In the genomic region with DNA sequence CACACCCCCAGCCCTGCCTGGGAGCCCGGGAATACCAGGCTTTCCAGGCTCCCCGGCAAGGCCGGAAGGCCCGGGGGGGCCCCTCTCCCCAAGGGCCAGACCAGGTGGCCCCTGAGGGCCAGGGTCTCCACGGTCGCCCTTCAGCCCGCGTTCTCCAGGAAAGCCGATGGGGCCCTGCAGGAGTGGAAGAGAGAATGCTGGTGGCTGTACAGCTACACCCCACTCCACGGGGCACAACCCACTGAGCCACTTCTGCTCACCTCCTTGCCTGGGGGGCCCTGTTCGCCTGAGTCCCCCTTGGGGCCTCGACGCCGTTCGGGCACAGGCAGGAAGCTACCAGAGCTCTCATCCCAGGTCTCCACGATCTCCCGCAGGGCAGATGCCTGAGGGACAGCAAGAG, we compare ENCODE assay signal across 2 cellular contexts.
TF ChIP-seq lines count a peak whose summit lies in the region.

No MANE protein-coding gene starts in this region.

TF ChIP-seq in GM23338, 12 proteins besides CTCF, POLR2A, EP300 and RAD21:
- TF ChIP-seq ZNF331 (CRISPR knock-in tag; IDR thresholded peaks at IDR 0.05; ENCODE audit: low read depth), result no peak
- no peak for TF ChIP-seq POLR2AphosphoS5 (IDR thresholded peaks at IDR 0.05; ENCODE audit: low read depth)
- TF ChIP-seq CREB1 (CRISPR knock-in tag; IDR thresholded peaks at IDR 0.05; ENCODE audit: low read depth), result no peak

TF ChIP-seq in H1, 55 proteins besides CTCF, POLR2A, EP300 and RAD21:
- no peak for TF ChIP-seq TAF1 (IDR thresholded peaks at IDR 0.05; ENCODE audit: low read depth, low read length)
- TF ChIP-seq HDAC2 (IDR thresholded peaks at IDR 0.05; ENCODE audit: borderline replicate concordance in 1 of 2, low read depth in 2 of 2, low read length in 2 of 2), result no peak
- TF ChIP-seq, protein P1, sequence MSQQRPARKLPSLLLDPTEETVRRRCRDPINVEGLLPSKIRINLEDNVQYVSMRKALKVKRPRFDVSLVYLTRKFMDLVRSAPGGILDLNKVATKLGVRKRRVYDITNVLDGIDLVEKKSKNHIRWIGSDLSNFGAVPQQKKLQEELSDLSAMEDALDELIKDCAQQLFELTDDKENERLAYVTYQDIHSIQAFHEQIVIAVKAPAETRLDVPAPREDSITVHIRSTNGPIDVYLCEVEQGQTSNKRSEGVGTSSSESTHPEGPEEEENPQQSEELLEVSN (IDR thresholded peaks at IDR 0.05), result no peak
- TF ChIP-seq, protein P2, sequence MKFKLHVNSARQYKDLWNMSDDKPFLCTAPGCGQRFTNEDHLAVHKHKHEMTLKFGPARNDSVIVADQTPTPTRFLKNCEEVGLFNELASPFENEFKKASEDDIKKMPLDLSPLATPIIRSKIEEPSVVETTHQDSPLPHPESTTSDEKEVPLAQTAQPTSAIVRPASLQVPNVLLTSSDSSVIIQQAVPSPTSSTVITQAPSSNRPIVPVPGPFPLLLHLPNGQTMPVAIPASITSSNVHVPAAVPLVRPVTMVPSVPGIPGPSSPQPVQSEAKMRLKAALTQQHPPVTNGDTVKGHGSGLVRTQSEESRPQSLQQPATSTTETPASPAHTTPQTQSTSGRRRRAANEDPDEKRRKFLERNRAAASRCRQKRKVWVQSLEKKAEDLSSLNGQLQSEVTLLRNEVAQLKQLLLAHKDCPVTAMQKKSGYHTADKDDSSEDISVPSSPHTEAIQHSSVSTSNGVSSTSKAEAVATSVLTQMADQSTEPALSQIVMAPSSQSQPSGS (IDR thresholded peaks at IDR 0.05; ENCODE audit: low read length), result no peak
- TF ChIP-seq CREB1 (IDR thresholded peaks at IDR 0.05), result no peak
- TF ChIP-seq CHD2 (IDR thresholded peaks at IDR 0.05; ENCODE audit: low read length), result no peak
- TF ChIP-seq FOSL1 (IDR thresholded peaks at IDR 0.05; ENCODE audit: insufficient read depth, low read depth, low read length), result no peak
- TF ChIP-seq EZH2 (IDR thresholded peaks at IDR 0.05; ENCODE audit: low read depth, low read length, severe bottlenecking), result no peak
- no peak for TF ChIP-seq TEAD4 (IDR thresholded peaks at IDR 0.05; ENCODE audit: low read depth, low read length)
- TF ChIP-seq KDM4A (IDR thresholded peaks at IDR 0.05; ENCODE audit: low read depth, low read length, severe bottlenecking), result no peak
- TF ChIP-seq, protein P3, sequence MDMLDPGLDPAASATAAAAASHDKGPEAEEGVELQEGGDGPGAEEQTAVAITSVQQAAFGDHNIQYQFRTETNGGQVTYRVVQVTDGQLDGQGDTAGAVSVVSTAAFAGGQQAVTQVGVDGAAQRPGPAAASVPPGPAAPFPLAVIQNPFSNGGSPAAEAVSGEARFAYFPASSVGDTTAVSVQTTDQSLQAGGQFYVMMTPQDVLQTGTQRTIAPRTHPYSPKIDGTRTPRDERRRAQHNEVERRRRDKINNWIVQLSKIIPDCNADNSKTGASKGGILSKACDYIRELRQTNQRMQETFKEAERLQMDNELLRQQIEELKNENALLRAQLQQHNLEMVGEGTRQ (IDR thresholded peaks at IDR 0.05; ENCODE audit: low read length), result no peak
- no peak for TF ChIP-seq YY1 (IDR thresholded peaks at IDR 0.05; ENCODE audit: low read depth, low read length)
- TF ChIP-seq CEBPB (IDR thresholded peaks at IDR 0.05; ENCODE audit: low read depth, low read length), result no peak
- TF ChIP-seq CBX8 (IDR thresholded peaks at IDR 0.05; ENCODE audit: borderline replicate concordance, low read depth, low read length), result no peak
- TF ChIP-seq GTF2F1 (IDR thresholded peaks at IDR 0.05; ENCODE audit: borderline replicate concordance, low read depth, low read length), result no peak
